Comparison of ENCODE assay signal across 19 cellular contexts in genomic region chr9:79021084-79021483, GRCh38.
"Had no signal": no experiment of that assay in that cellular context is flagged by ENCODE, and none has a peak within 500 bp of the region (broad histone marks: within the 10 kb centered on the region; RNA-seq: fewer than 3 reads in every experiment).

No MANE protein-coding gene starts in this region.

- DNase-seq: Kasumi-1, MG63, NCI-H1048, NCI-H146, NCI-H1694, NCI-H1930, NCI-H2029 treated with DMSO at 0.1 percent for 48 hours, NCI-H2171, NCI-H446, NCI-H526 treated with DMSO at 0.1 percent for 48 hours, NCI-H774, Peyer's patch, Right ventricle myocardium superior, RPMI8226, SHP77 treated with DMSO at 0.1 percent for 48 hours, SK-N-SH, SW 1271, T-helper 1 cell had no signal

- H3K9ac ChIP-seq: SK-N-SH had no signal

- H3K27ac ChIP-seq: Peyer's patch, SJSA1 had no signal

- H3K4me2 ChIP-seq: SK-N-SH had no signal

- H3K4me3 ChIP-seq: MG63, Peyer's patch, SJSA1 had no signal

- H3K27me3 ChIP-seq: MG63, Peyer's patch, SJSA1 had no signal

- H3K4me1 ChIP-seq: Peyer's patch had no signal

- H3K36me3 ChIP-seq: MG63, Peyer's patch, SJSA1 had no signal
